28 cellular contexts compared by ENCODE assay signal in the genomic region with DNA sequence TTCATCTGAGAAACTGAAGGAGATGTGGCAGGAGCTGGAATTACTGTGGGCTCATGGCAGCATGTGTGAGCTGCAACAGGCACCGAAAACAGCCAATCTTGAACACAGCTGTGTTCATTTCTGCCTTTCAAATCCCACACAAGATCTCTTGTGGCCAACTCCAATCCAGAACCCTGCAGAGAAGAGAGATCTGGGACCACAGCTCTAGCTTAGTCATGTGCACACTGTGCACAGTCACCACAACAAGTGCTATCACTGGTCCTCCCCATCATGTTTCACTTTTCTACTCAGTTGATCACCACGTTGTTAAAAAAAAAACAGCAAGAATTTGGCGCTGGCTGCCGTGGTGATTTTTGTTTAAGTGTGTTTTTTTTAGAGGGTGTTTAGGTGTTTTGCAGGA.
"Had no signal": no experiment of that assay in that cellular context is flagged by ENCODE, and none has a peak within 500 bp of the region (broad histone marks: within the 10 kb centered on the region; RNA-seq: fewer than 3 reads in every experiment).

No MANE protein-coding gene starts in this region.

- H3K9me3 ChIP-seq: left lung, lower lobe of right lung, ovary, prostate gland, stomach, suprapubic skin, tibial nerve, uterus had no signal

- H3K4me3 Mint-ChIP-seq: immature natural killer cell; naive B cell; natural killer cell; nephron progenitor cell; stimulated activated naive B cell treated with anti-CD40 and anti-IgM and Interleukin-4, amounts not matched to agents 10 μg/mL and 1 μg/mL and 100 μg/mL, for 72 hours; type B pancreatic cell had no signal

- H3K4me1 Mint-ChIP-seq: immature natural killer cell; naive B cell; natural killer cell; stimulated activated naive B cell treated with anti-CD40 and anti-IgM and Interleukin-4, amounts not matched to agents 10 μg/mL and 1 μg/mL and 100 μg/mL, for 72 hours had no signal

- DNase-seq: hypothalamus; immature natural killer cell; kidney; left colon; left lung; lower lobe of right lung; mammary epithelial cell; mesenchymal stem cell; naive B cell; natural killer cell; nephron progenitor cell; ovary; retina; right cardiac atrium; stimulated activated CD4-positive, alpha-beta T cell treated with anti-CD3 and anti-CD28 coated beads, Interleukin-12 subunit alpha, Interleukin-12 subunit beta, amount 100 ng/mL, for 4 hours; stimulated activated CD4-positive, alpha-beta T cell treated with anti-CD3 and anti-CD28 coated beads, Interleukin-15, amount 100 ng/mL, for 24 hours; stimulated activated CD4-positive, alpha-beta T cell treated with anti-CD3 and anti-CD28 coated beads, Interleukin-2, amount 100 ng/mL, for 24 hours; stimulated activated CD4-positive, alpha-beta T cell treated with anti-CD3 and anti-CD28 coated beads, Interleukin-4, amount 100 ng/mL, for 1 hour; stimulated activated naive B cell treated with anti-CD40 and anti-IgM and Interleukin-4, amounts not matched to agents 10 μg/mL and 1 μg/mL and 100 μg/mL, for 72 hours; stimulated activated naive CD8-positive, alpha-beta T cell treated with anti-CD3 and anti-CD28 coated beads, Interleukin-15, Interleukin-2, amounts not matched to agents 100 U/mL and 50 U/mL, for 24 hours; stomach; uterus had no signal

- H3K27ac ChIP-seq: left lung, lower lobe of right lung, ovary, prostate gland, skin epidermis, stomach, suprapubic skin, tibial nerve, uterus had no signal

- ATAC-seq: left colon; left lung; lower lobe of right lung; natural killer cell; right cardiac atrium; sciatic nerve; stimulated activated naive B cell treated with anti-CD40 and anti-IgM and Interleukin-4, amounts not matched to agents 10 μg/mL and 1 μg/mL and 100 μg/mL, for 72 hours; stimulated activated naive CD8-positive, alpha-beta T cell treated with anti-CD3 and anti-CD28 coated beads, Interleukin-15, Interleukin-2, amounts not matched to agents 100 U/mL and 50 U/mL, for 24 hours had no signal

- H3K36me3 ChIP-seq: left lung, lower lobe of right lung, ovary, prostate gland, stomach, suprapubic skin, tibial nerve, uterus had no signal

- H3K36me3 Mint-ChIP-seq: immature natural killer cell; naive B cell; natural killer cell; stimulated activated naive B cell treated with anti-CD40 and anti-IgM and Interleukin-4, amounts not matched to agents 10 μg/mL and 1 μg/mL and 100 μg/mL, for 72 hours; type B pancreatic cell had no signal

- H3K4me1 ChIP-seq: left lung, lower lobe of right lung, prostate gland, stomach, suprapubic skin, tibial nerve, uterus had no signal

- H3K27ac Mint-ChIP-seq: immature natural killer cell; naive B cell; natural killer cell; nephron progenitor cell; stimulated activated naive B cell treated with anti-CD40 and anti-IgM and Interleukin-4, amounts not matched to agents 10 μg/mL and 1 μg/mL and 100 μg/mL, for 72 hours; type B pancreatic cell had no signal

- H3K27me3 ChIP-seq: ovary, tibial nerve, uterus had no signal

- H3K4me3 ChIP-seq: left lung, lower lobe of right lung, ovary, prostate gland, skin epidermis, stomach, suprapubic skin, tibial nerve, uterus had no signal
